1 cellular context compared by ENCODE assay signal in genomic region chr6:60950224-60950924, GRCh38.
TF ChIP-seq lines count a peak whose summit lies in the region.

No MANE protein-coding gene starts in this region.

TF ChIP-seq in H1, 55 proteins besides CTCF, POLR2A, EP300 and RAD21:
- 0 out of 2 replicates have a peak, but pooled peaks have one; percentile 29 for TF ChIP-seq TEAD4 (IDR thresholded peaks at IDR 0.05; ENCODE audit: low read depth, low read length)
